Comparison of ENCODE assay signal across 1 cellular context in the genomic region with DNA sequence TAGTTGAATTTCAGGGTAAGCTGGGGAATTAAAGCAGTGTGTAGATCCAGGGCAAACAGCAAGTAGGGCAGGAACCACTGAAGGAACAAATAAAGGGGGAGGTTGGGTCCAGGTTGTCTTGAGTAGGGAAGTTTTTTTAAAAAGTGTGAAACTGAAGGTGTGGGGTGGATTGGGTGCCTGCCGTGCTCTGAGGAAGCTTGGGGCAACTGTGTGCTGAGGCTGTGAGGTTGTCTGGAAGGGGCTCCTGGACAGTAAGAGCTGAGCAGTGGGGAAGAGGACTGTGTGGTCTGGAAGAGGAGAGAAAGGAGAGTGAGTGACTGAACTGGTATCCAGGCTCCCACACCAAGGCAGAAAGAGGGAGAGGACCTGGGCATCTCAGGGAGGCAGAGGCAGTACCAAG.
TF ChIP-seq lines count a peak whose summit lies in the region.

No MANE protein-coding gene starts in this region.

TF ChIP-seq in SK-N-SH treated with all-trans-retinoic acid at 6 μM for 48 hours, 23 proteins besides CTCF, POLR2A, EP300 and RAD21 (continued from another document):
- TF ChIP-seq TSHZ2 (CRISPR knock-in tag; IDR thresholded peaks at IDR 0.05): no peak
- no peak for TF ChIP-seq PPARA (CRISPR knock-in tag; IDR thresholded peaks at IDR 0.05; ENCODE audit: borderline replicate concordance)
- TF ChIP-seq, protein P1, sequence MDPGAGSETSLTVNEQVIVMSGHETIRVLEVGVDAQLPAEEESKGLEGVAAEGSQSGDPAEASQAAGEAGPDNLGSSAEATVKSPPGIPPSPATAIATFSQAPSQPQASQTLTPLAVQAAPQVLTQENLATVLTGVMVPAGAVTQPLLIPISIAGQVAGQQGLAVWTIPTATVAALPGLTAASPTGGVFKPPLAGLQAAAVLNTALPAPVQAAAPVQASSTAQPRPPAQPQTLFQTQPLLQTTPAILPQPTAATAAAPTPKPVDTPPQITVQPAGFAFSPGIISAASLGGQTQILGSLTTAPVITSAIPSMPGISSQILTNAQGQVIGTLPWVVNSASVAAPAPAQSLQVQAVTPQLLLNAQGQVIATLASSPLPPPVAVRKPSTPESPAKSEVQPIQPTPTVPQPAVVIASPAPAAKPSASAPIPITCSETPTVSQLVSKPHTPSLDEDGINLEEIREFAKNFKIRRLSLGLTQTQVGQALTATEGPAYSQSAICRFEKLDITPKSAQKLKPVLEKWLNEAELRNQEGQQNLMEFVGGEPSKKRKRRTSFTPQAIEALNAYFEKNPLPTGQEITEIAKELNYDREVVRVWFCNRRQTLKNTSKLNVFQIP (CRISPR knock-in tag; IDR thresholded peaks at IDR 0.05; ENCODE audit: borderline replicate concordance, low read depth): no peak
- no peak for TF ChIP-seq SNAI2 (CRISPR knock-in tag; IDR thresholded peaks at IDR 0.05)
- TF ChIP-seq ZNF8 (CRISPR knock-in tag; IDR thresholded peaks at IDR 0.05): no peak
- TF ChIP-seq ZNF565 (CRISPR knock-in tag; conservative IDR thresholded peaks at IDR 0.05; ENCODE audit: low read depth): no peak
- no peak for TF ChIP-seq TOX (CRISPR knock-in tag; IDR thresholded peaks at IDR 0.05; ENCODE audit: borderline replicate concordance)
- TF ChIP-seq ZFP30 (CRISPR knock-in tag; IDR thresholded peaks at IDR 0.05): no peak
